In the genomic region with DNA sequence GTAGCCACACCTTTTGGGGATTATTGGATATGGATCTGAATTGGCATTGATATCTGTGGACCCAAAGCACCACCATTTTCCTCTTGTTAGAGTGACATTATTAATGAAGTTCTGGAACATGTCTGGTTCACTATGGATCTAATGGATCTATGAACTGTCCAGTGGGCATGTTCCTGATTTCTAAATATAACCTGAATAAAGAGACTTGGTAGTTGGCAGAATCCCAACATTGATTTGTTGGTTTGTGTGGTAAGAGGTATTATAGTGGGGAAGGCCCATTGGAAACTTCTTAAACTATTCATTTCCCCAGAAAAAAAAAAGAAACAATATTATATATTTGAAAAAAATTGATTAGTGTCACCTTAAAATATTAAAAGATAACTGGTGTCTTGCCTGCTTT, we compare ENCODE assay signal across 27 cellular contexts.
"Had no signal": no experiment of that assay in that cellular context is flagged by ENCODE, and none has a peak within 500 bp of the region (broad histone marks: within the 10 kb centered on the region; RNA-seq: fewer than 3 reads in every experiment).

No MANE protein-coding gene starts in this region.

- ATAC-seq: stimulated activated effector memory CD8-positive, alpha-beta T cell treated with anti-CD3 and anti-CD28 coated beads, Interleukin-12 subunit alpha, Interleukin-12 subunit beta, amount 100 ng/mL, for 72 hours; stimulated activated memory B cell treated with anti-CD40 and anti-IgM and Interleukin-4, amounts not matched to agents 10 μg/mL and 1 μg/mL and 100 μg/mL, for 72 hours; stimulated activated naive B cell treated with anti-CD40 and anti-IgM and Interleukin-4, amounts not matched to agents 10 μg/mL and 1 μg/mL and 100 μg/mL, for 72 hours; stimulated activated naive CD8-positive, alpha-beta T cell treated with anti-CD3 and anti-CD28 coated beads, Interleukin-15, amount 100 ng/mL, for 72 hours; stimulated activated naive CD8-positive, alpha-beta T cell treated with anti-CD3 and anti-CD28 coated beads, Interleukin-15, Interleukin-2, amounts not matched to agents 100 U/mL and 50 U/mL, for 24 hours; upper lobe of right lung had no signal

- FAIRE-seq: urothelium cell line had no signal

- H3K27ac ChIP-seq: stomach, suprapubic skin, testis, thoracic aorta, thyroid gland, tibial artery, tibial nerve, transverse colon, upper lobe of left lung, upper lobe of right lung, uterus, vagina had no signal

- H3K4me3 ChIP-seq: stomach, suprapubic skin, testis, thoracic aorta, thyroid gland, tibial artery, tibial nerve, transverse colon, upper lobe of left lung, upper lobe of right lung, uterus, vagina had no signal

- H3K27me3 ChIP-seq: stomach, suprapubic skin, testis, thyroid gland, tibial artery, tibial nerve, transverse colon, upper lobe of left lung, upper lobe of right lung, uterus, vagina had no signal

- H3K4me1 ChIP-seq: stomach, suprapubic skin, testis, thyroid gland, tibial artery, tibial nerve, transverse colon, upper lobe of left lung, upper lobe of right lung, uterus, vagina had no signal

- DNase-seq: stimulated activated CD4-positive, alpha-beta T cell treated with anti-CD3 and anti-CD28 coated beads, Interleukin-2, amount 100 ng/mL, for 48 hours; stimulated activated CD4-positive, alpha-beta T cell treated with anti-CD3 and anti-CD28 coated beads, Interleukin-4, amount 100 ng/mL, for 1 hour; stimulated activated CD4-positive, alpha-beta T cell treated with anti-CD3 and anti-CD28 coated beads, Interleukin-4, amount 100 ng/mL, for 24 hours; stimulated activated CD4-positive, alpha-beta T cell treated with anti-CD3 and anti-CD28 coated beads, Interleukin-4, amount 100 ng/mL, for 4 hours; stimulated activated CD8-positive, alpha-beta memory T cell treated with anti-CD3 and anti-CD28 coated beads, Interleukin-4, amount 100 ng/mL, for 48 hours; stimulated activated naive B cell treated with anti-CD40 and anti-IgM and Interleukin-4, amounts not matched to agents 10 μg/mL and 1 μg/mL and 100 μg/mL, for 72 hours; stimulated activated naive CD4-positive, alpha-beta T cell; stimulated activated naive CD4-positive, alpha-beta T cell treated with Interleukin-2 at 50 U/mL for 16 hours; stimulated activated naive CD8-positive, alpha-beta T cell treated with anti-CD3 and anti-CD28 coated beads, Interleukin-15, amount 100 ng/mL, for 72 hours; stimulated activated naive CD8-positive, alpha-beta T cell treated with anti-CD3 and anti-CD28 coated beads, Interleukin-15, Interleukin-2, amounts not matched to agents 100 U/mL and 50 U/mL, for 24 hours; stomach; substantia nigra; testis; thyroid gland; tibial artery; transverse colon; trophoblast cell; upper lobe of left lung; upper lobe of right lung; uterus had no signal

- H3K9me3 ChIP-seq: stomach, suprapubic skin, testis, thoracic aorta, thyroid gland, tibial artery, tibial nerve, transverse colon, upper lobe of right lung, uterus, vagina had no signal

- H3K36me3 ChIP-seq: stomach, suprapubic skin, thoracic aorta, thyroid gland, tibial artery, tibial nerve, transverse colon, upper lobe of left lung, upper lobe of right lung, uterus, vagina had no signal
